Comparison of ENCODE assay signal across 1 cellular context in the genomic region with DNA sequence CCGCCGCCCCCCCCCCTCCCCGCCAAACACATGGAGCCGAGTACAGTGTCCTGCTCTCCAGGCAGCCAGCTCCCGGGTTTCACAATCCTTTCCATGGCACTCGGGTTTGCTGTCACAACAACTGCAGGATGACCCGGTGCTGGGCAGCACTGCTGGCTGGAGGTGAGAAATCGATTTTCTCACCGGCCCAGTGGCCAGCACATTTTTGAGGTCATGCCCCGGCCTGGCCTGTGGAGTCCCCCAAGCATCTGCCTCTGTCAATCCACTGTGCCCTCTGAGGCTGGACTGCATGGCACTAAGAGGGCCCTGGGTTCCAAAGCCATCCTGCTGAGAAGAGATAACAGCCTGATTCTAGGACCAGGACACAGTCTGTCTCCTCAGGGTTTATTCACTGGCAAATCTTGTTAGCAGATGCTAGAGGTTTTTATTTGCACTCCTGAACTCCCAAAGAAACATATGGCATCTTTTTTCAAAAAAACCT.
A peak's percentile ranks its signal among the peaks of the same experiment; 100 is the strongest.
TF ChIP-seq lines count a peak whose summit lies in the region.

No MANE protein-coding gene starts in this region.

TF ChIP-seq in HepG2, 621 proteins besides CTCF, POLR2A, EP300 and RAD21 (continued from another document and continues in another):
- TF ChIP-seq, protein P1, sequence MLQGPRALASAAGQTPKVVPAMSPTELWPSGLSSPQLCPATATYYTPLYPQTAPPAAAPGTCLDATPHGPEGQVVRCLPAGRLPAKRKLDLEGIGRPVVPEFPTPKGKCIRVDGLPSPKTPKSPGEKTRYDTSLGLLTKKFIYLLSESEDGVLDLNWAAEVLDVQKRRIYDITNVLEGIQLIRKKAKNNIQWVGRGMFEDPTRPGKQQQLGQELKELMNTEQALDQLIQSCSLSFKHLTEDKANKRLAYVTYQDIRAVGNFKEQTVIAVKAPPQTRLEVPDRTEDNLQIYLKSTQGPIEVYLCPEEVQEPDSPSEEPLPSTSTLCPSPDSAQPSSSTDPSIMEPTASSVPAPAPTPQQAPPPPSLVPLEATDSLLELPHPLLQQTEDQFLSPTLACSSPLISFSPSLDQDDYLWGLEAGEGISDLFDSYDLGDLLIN (CRISPR knock-in tag; IDR thresholded peaks at IDR 0.05; ENCODE audit: borderline replicate concordance), result no peak
- TF ChIP-seq ZNF547 (CRISPR knock-in tag; IDR thresholded peaks at IDR 0.05) (no peak), ZNF556 (CRISPR knock-in tag; IDR thresholded peaks at IDR 0.05; ENCODE audit: borderline replicate concordance) (peak; percentile 47; the same call in 1 of the 2 replicates), HOXD1 (CRISPR knock-in tag; IDR thresholded peaks at IDR 0.05) (no peak), ZNF367 (CRISPR knock-in tag; IDR thresholded peaks at IDR 0.05; ENCODE audit: borderline replicate concordance) (no peak), MTF1 (CRISPR knock-in tag; IDR thresholded peaks at IDR 0.05) (no peak), XRCC5 (optimal IDR thresholded peaks at IDR 0.05; ENCODE audit: low read length) (no peak), PTBP1 (IDR thresholded peaks at IDR 0.05; ENCODE audit: low read depth, low read length, poor library complexity, severe bottlenecking) (no peak), ZSCAN25 (CRISPR knock-in tag; IDR thresholded peaks at IDR 0.05) (no peak), ZMYM4 (CRISPR knock-in tag; IDR thresholded peaks at IDR 0.05) (peak; percentile 79), ZNF567 (CRISPR knock-in tag; IDR thresholded peaks at IDR 0.05; ENCODE audit: borderline replicate concordance) (0 out of 2 replicates have a peak, but pooled peaks have one; percentile 26), ARNTL (CRISPR knock-in tag; IDR thresholded peaks at IDR 0.05) (no peak), ELK4 (CRISPR knock-in tag; IDR thresholded peaks at IDR 0.05; ENCODE audit: borderline replicate concordance) (no peak), ZNF644 (CRISPR knock-in tag; IDR thresholded peaks at IDR 0.05; ENCODE audit: low read depth) (peak; percentile 69; the same call in 1 of the 2 replicates), ZNF564 (CRISPR knock-in tag; IDR thresholded peaks at IDR 0.05) (no peak), ZNF441 (CRISPR knock-in tag; IDR thresholded peaks at IDR 0.05; ENCODE audit: borderline replicate concordance) (no peak), ZNF749 (CRISPR knock-in tag; IDR thresholded peaks at IDR 0.05; ENCODE audit: borderline replicate concordance) (no peak), GABPA (IDR thresholded peaks at IDR 0.05; ENCODE audit: low read depth, low read length) (no peak), GABPA (CRISPR knock-in tag; IDR thresholded peaks at IDR 0.05; ENCODE audit: low read depth) (no peak), ZBTB10 (CRISPR knock-in tag; IDR thresholded peaks at IDR 0.05; ENCODE audit: borderline replicate concordance) (0 out of 2 replicates have a peak, but pooled peaks have one; percentile 49), ZSCAN29 (CRISPR knock-in tag; conservative IDR thresholded peaks at IDR 0.05) (0 out of 2 replicates have a peak, but pooled peaks have one; percentile 23), ZNF264 (CRISPR knock-in tag; IDR thresholded peaks at IDR 0.05) (no peak), KAT2B (IDR thresholded peaks at IDR 0.05; ENCODE audit: borderline replicate concordance, low read depth, low read length) (peak; percentile 77; the same call in 1 of the 2 replicates), MED8 (CRISPR knock-in tag; IDR thresholded peaks at IDR 0.05; ENCODE audit: insufficient replicate concordance) (no peak), FOXM1 (CRISPR knock-in tag; IDR thresholded peaks at IDR 0.05) (no peak), ZFP41 (CRISPR knock-in tag; IDR thresholded peaks at IDR 0.05; ENCODE audit: borderline replicate concordance) (no peak), ZNF224 (CRISPR knock-in tag; IDR thresholded peaks at IDR 0.05) (0 out of 2 replicates have a peak, but pooled peaks have one; percentile 62), ZNF788 (CRISPR knock-in tag; IDR thresholded peaks at IDR 0.05; ENCODE audit: borderline replicate concordance) (peak; percentile 81; the same call in 1 of the 2 replicates), ZNF33B (CRISPR knock-in tag; IDR thresholded peaks at IDR 0.05) (no peak), ATAD3A (CRISPR knock-in tag; IDR thresholded peaks at IDR 0.05) (no peak), HDAC6 (IDR thresholded peaks at IDR 0.05; ENCODE audit: low read depth, low read length) (no peak), ZBTB37 (CRISPR knock-in tag; IDR thresholded peaks at IDR 0.05) (peak; percentile 62; the same call in 1 of the 2 replicates), ZNF816 (CRISPR knock-in tag; IDR thresholded peaks at IDR 0.05; ENCODE audit: borderline replicate concordance) (no peak), REXO4 (CRISPR knock-in tag; IDR thresholded peaks at IDR 0.05; ENCODE audit: borderline replicate concordance) (no peak), ZNF446 (CRISPR knock-in tag; IDR thresholded peaks at IDR 0.05) (no peak), RELA (CRISPR knock-in tag; IDR thresholded peaks at IDR 0.05) (no peak), MZF1 (CRISPR knock-in tag; IDR thresholded peaks at IDR 0.05; ENCODE audit: borderline replicate concordance) (no peak), RARG (CRISPR knock-in tag; IDR thresholded peaks at IDR 0.05; ENCODE audit: low read depth) (no peak), MTA1 (CRISPR knock-in tag; IDR thresholded peaks at IDR 0.05; ENCODE audit: borderline replicate concordance) (peak; percentile 90), ZNF879 (CRISPR knock-in tag; IDR thresholded peaks at IDR 0.05) (no peak), HNRNPL (IDR thresholded peaks at IDR 0.05; ENCODE audit: low read depth, low read length) (peak; percentile 79; the same call in 1 of the 2 replicates), KDM6A (CRISPR knock-in tag; IDR thresholded peaks at IDR 0.05; ENCODE audit: low read depth) (no peak), GATA4 (IDR thresholded peaks at IDR 0.05; ENCODE audit: borderline replicate concordance, low read depth) (no peak), ZFP62 (CRISPR knock-in tag; IDR thresholded peaks at IDR 0.05) (no peak), PITX1 (CRISPR knock-in tag; IDR thresholded peaks at IDR 0.05) (peak; percentile 62; the same call in 1 of the 2 replicates)
- TF ChIP-seq, protein P2, sequence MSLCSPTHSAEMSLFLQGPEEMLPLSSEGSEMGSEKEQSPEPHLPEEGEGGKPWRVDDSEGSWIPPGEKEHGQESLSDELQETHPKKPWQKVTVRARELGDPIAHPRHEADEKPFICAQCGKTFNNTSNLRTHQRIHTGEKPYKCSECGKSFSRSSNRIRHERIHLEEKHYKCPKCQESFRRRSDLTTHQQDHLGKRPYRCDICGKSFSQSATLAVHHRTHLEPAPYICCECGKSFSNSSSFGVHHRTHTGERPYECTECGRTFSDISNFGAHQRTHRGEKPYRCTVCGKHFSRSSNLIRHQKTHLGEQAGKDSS (CRISPR knock-in tag; IDR thresholded peaks at IDR 0.05; ENCODE audit: borderline replicate concordance, low read depth), result no peak
- TF ChIP-seq, protein P3, sequence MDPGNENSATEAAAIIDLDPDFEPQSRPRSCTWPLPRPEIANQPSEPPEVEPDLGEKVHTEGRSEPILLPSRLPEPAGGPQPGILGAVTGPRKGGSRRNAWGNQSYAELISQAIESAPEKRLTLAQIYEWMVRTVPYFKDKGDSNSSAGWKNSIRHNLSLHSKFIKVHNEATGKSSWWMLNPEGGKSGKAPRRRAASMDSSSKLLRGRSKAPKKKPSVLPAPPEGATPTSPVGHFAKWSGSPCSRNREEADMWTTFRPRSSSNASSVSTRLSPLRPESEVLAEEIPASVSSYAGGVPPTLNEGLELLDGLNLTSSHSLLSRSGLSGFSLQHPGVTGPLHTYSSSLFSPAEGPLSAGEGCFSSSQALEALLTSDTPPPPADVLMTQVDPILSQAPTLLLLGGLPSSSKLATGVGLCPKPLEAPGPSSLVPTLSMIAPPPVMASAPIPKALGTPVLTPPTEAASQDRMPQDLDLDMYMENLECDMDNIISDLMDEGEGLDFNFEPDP (CRISPR knock-in tag; conservative IDR thresholded peaks at IDR 0.05), result no peak
- TF ChIP-seq, protein P4, sequence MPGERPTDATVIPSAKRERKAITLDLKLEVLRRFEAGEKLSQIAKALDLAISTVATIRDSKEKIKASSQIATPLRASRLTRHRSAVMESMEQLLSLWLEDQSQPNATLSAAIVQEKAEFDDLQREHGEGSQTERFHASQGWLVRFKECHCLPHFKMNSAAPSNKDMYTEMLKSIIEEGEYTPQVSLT (CRISPR knock-in tag; IDR thresholded peaks at IDR 0.05; ENCODE audit: borderline replicate concordance, low read depth), result no peak
- TF ChIP-seq, protein P5, sequence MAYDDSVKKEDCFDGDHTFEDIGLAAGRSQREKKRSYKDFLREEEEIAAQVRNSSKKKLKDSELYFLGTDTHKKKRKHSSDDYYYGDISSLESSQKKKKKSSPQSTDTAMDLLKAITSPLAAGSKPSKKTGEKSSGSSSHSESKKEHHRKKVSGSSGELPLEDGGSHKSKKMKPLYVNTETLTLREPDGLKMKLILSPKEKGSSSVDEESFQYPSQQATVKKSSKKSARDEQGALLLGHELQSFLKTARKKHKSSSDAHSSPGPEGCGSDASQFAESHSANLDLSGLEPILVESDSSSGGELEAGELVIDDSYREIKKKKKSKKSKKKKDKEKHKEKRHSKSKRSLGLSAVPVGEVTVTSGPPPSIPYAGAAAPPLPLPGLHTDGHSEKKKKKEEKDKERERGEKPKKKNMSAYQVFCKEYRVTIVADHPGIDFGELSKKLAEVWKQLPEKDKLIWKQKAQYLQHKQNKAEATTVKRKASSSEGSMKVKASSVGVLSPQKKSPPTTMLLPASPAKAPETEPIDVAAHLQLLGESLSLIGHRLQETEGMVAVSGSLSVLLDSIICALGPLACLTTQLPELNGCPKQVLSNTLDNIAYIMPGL (CRISPR knock-in tag; IDR thresholded peaks at IDR 0.05; ENCODE audit: borderline replicate concordance in 1 of 2, low read depth in 1 of 2), result peak in 1 of 2 experiments; percentile 29; a peak in 1 of 4 replicates
- TF ChIP-seq, protein P6, sequence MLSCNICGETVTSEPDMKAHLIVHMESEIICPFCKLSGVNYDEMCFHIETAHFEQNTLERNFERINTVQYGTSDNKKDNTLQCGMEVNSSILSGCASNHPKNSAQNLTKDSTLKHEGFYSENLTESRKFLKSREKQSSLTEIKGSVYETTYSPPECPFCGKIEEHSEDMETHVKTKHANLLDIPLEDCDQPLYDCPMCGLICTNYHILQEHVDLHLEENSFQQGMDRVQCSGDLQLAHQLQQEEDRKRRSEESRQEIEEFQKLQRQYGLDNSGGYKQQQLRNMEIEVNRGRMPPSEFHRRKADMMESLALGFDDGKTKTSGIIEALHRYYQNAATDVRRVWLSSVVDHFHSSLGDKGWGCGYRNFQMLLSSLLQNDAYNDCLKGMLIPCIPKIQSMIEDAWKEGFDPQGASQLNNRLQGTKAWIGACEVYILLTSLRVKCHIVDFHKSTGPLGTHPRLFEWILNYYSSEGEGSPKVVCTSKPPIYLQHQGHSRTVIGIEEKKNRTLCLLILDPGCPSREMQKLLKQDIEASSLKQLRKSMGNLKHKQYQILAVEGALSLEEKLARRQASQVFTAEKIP (CRISPR knock-in tag; IDR thresholded peaks at IDR 0.05; ENCODE audit: borderline replicate concordance), result no peak
- TF ChIP-seq, protein P7, sequence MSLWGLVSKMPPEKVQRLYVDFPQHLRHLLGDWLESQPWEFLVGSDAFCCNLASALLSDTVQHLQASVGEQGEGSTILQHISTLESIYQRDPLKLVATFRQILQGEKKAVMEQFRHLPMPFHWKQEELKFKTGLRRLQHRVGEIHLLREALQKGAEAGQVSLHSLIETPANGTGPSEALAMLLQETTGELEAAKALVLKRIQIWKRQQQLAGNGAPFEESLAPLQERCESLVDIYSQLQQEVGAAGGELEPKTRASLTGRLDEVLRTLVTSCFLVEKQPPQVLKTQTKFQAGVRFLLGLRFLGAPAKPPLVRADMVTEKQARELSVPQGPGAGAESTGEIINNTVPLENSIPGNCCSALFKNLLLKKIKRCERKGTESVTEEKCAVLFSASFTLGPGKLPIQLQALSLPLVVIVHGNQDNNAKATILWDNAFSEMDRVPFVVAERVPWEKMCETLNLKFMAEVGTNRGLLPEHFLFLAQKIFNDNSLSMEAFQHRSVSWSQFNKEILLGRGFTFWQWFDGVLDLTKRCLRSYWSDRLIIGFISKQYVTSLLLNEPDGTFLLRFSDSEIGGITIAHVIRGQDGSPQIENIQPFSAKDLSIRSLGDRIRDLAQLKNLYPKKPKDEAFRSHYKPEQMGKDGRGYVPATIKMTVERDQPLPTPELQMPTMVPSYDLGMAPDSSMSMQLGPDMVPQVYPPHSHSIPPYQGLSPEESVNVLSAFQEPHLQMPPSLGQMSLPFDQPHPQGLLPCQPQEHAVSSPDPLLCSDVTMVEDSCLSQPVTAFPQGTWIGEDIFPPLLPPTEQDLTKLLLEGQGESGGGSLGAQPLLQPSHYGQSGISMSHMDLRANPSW (CRISPR knock-in tag; IDR thresholded peaks at IDR 0.05; ENCODE audit: borderline replicate concordance), result no peak
